1 cellular context compared by ENCODE assay signal in the genomic region with DNA sequence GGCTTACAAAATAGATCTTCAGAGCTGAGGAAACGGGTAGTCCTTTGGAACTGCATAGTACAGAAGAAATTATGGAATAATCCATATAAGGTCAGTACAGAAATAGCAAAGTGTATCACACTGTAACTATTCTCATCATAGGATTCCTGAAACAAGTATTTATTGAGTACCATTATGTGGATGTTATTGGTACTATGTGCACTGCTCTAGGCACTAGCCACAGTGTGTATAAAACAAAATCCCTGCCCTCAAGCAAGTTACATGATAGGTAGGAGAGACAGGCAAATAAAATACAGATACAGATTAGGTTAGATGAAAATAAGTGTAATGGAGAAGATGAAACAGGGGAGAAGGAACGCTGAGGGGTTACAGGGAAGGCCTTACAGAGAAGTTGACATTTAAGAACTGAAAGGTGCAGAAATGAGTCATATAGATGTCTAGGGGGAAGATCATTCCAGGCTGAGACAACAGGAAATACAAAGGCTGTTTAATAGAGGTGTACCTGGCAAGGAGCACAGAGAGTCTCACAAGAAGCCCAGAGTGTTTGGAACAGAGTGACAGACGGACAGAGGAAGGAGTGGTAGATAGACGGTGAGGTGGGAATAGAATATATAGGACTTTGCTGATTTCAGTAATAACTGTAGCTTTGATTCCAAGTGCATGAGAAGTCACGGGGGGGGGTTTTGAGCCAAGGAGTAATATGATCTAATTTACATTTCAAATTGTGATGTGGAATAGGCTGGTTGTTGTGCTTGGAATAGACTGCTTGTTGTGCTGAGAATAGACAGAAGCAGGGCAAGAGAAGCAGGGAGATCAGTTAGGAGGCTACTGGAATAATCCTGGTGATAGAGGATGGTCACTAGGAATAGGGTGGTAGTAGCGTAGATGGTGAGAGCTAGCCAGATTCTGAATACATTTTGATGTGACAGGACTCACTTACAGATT.
TF ChIP-seq lines count a peak whose summit lies in the region.

No MANE protein-coding gene starts in this region.

TF ChIP-seq in HCT116, 20 proteins besides CTCF, POLR2A, EP300 and RAD21 (continued from another document):
- TF ChIP-seq, protein P1, sequence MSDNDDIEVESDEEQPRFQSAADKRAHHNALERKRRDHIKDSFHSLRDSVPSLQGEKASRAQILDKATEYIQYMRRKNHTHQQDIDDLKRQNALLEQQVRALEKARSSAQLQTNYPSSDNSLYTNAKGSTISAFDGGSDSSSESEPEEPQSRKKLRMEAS (IDR thresholded peaks at IDR 0.05) = peak; percentile 61
- TF ChIP-seq POLR2AphosphoS5 (IDR thresholded peaks at IDR 0.05; ENCODE audit: low read depth, low read length) = peak; percentile 78
- no peak for TF ChIP-seq EGR1 (IDR thresholded peaks at IDR 0.05; ENCODE audit: low read depth)
- TF ChIP-seq, protein P2, sequence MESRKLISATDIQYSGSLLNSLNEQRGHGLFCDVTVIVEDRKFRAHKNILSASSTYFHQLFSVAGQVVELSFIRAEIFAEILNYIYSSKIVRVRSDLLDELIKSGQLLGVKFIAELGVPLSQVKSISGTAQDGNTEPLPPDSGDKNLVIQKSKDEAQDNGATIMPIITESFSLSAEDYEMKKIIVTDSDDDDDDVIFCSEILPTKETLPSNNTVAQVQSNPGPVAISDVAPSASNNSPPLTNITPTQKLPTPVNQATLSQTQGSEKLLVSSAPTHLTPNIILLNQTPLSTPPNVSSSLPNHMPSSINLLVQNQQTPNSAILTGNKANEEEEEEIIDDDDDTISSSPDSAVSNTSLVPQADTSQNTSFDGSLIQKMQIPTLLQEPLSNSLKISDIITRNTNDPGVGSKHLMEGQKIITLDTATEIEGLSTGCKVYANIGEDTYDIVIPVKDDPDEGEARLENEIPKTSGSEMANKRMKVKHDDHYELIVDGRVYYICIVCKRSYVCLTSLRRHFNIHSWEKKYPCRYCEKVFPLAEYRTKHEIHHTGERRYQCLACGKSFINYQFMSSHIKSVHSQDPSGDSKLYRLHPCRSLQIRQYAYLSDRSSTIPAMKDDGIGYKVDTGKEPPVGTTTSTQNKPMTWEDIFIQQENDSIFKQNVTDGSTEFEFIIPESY (IDR thresholded peaks at IDR 0.05; ENCODE audit: extremely low read depth, insufficient replicate concordance, low read length) = no peak
- no peak for TF ChIP-seq ZFX (IDR thresholded peaks at IDR 0.05)
- TF ChIP-seq TCF7L2 (IDR thresholded peaks at IDR 0.05; ENCODE audit: borderline replicate concordance, extremely low read depth, insufficient read depth, insufficient read length) = peak; percentile 58
- TF ChIP-seq SIN3A (IDR thresholded peaks at IDR 0.05; ENCODE audit: low read depth) = peak; percentile 74
- TF ChIP-seq JUND (IDR thresholded peaks at IDR 0.05) = peak; percentile 92
- TF ChIP-seq CEBPB (IDR thresholded peaks at IDR 0.05; ENCODE audit: low read depth) = peak; percentile 32; the same call in 1 of the 2 replicates
- peak; percentile 92 for TF ChIP-seq SP1 (IDR thresholded peaks at IDR 0.05; ENCODE audit: low read depth)
- peak; percentile 88 for TF ChIP-seq FOSL1 (IDR thresholded peaks at IDR 0.05; ENCODE audit: low read depth)
